In the genomic region with DNA sequence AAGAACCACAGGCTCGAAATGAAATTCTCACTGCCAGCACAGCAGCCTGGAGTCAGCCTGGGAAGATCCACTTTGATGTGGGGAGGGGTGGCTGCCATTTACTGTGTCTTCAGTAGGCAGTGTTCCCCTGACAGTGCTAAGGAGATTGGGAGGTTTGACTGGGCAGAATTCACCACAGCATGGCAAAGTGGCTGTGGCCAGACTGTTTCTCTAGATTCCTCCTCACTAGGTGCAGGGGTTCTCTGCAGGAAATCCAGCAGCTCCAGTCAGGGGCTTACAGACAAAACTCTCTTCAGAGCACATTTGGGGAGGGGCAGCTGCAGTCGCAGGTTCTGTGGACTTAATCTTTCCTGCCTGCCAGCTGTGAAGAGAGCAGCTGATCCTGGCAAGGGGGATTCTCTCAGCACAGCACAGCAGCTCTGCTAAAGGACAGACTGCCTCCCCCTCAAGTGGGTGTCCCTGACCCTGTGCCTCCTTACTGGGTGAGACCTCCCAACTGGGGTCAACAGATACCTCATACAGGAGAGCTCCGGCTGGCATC, we compare ENCODE assay signal across 20 cellular contexts.
DNase-seq lines count a peak whose midpoint lies in the region; ATAC-seq and TF ChIP-seq lines count a peak whose summit lies in the region.
"Had no signal": no experiment of that assay in that cellular context is flagged by ENCODE, and none has a peak within 500 bp of the region (broad histone marks: within the 10 kb centered on the region; RNA-seq: fewer than 3 reads in every experiment).

No MANE protein-coding gene starts in this region.

- peaks cover 12% of the 10 kb centered on the region for H3K4me1 Mint-ChIP-seq in nephron progenitor cell
- H3K4me1 Mint-ChIP-seq: CD4-positive, CD25-positive, alpha-beta regulatory T cell; CD8-positive, alpha-beta memory T cell; GM23338 had no signal

- no peaks in the 10 kb centered on the region for H3K36me3 Mint-ChIP-seq in nephron progenitor cell (ENCODE audit: low read depth)
- H3K36me3 Mint-ChIP-seq: CD4-positive, CD25-positive, alpha-beta regulatory T cell; CD8-positive, alpha-beta memory T cell had no signal

- no peaks in the 10 kb centered on the region for H3K27me3 Mint-ChIP-seq in nephron progenitor cell (ENCODE audit: low read depth, poor library complexity)
- H3K27me3 Mint-ChIP-seq: CD4-positive, CD25-positive, alpha-beta regulatory T cell; CD8-positive, alpha-beta memory T cell had no signal

- no peak for ATAC-seq in HG02610 (IDR thresholded peaks at IDR 0.05; ENCODE audit: unreplicated experiment)
- ATAC-seq: GM23338 had no signal

- no peak overlapping the region for H3K4me3 Mint-ChIP-seq in nephron progenitor cell
- H3K4me3 Mint-ChIP-seq: CD4-positive, CD25-positive, alpha-beta regulatory T cell; CD8-positive, alpha-beta memory T cell; GM23338 had no signal

- TF ChIP-seq CTCF in nephron progenitor cell (IDR thresholded peaks at IDR 0.05): no peak

- peaks cover 33% of the 10 kb centered on the region for H3K9me3 Mint-ChIP-seq in nephron progenitor cell

- no peak overlapping the region for H3K27ac Mint-ChIP-seq in nephron progenitor cell
- H3K27ac Mint-ChIP-seq: CD4-positive, CD25-positive, alpha-beta regulatory T cell; CD8-positive, alpha-beta memory T cell; GM23338 had no signal

- DNase-seq in NCI-H82 treated with DMSO at 0.1 percent for 48 hours (lab: John Stamatoyannopoulos, UW; ENCODE audit: unreplicated experiment) (peak; percentile 45), ecto neural progenitor cell (ENCODE audit: low spot score) (peak; percentile 56), nephron progenitor cell (peak; percentile 8), NCI-H2171 treated with DMSO at 0.1 percent for 48 hours (lab: John Stamatoyannopoulos, UW) (no peak), kidney glomerular epithelial cell (lab: John Stamatoyannopoulos, UW) (no peak)
- DNase-seq in activated effector memory CD4-positive, alpha-beta T cell treated with Interleukin-2 at 50 U/mL for 16 hours: no peak
- DNase-seq: ACHN; BE2C; C1 segment of cervical spinal cord; CD4-positive, CD25-positive, alpha-beta regulatory T cell; CD8-positive, alpha-beta memory T cell; COR-L47; DMS 273 treated with DMSO at 0.1 percent for 48 hours; DMS53; DND-41; EL; GDM1; H7 had no signal

Comparison
In these comparisons a context has a peak if more than half of its experiments do, and no peak if none do; other contexts are left out.
1. DNase-seq: peak in NCI-H82 treated with DMSO at 0.1 percent for 48 hours (single experiment), ecto neural progenitor cell (single experiment) and nephron progenitor cell (single experiment); none in activated effector memory CD4-positive, alpha-beta T cell treated with Interleukin-2 at 50 U/mL for 16 hours (single experiment), NCI-H2171 treated with DMSO at 0.1 percent for 48 hours (single experiment) and kidney glomerular epithelial cell (single experiment).